In genomic region chr22:22219140-22219996, GRCh38 we compare ENCODE assay signal across 21 cellular contexts. TPM values are rescaled to one million over a fixed set of nuclear protein-coding genes. Genes with fewer than 3 reads are reported as not detected.
A peak's percentile ranks its signal among the peaks of the same experiment; 100 is the strongest.
DNase-seq lines count a peak whose midpoint lies in the region; ATAC-seq and TF ChIP-seq lines count a peak whose summit lies in the region.
"Had no signal": no experiment of that assay in that cellular context is flagged by ENCODE, and none has a peak within 500 bp of the region (broad histone marks: within the 10 kb centered on the region; RNA-seq: fewer than 3 reads in every experiment).

No MANE protein-coding gene starts in this region.

- intact Hi-C loops in posterior cingulate gyrus (cut with DNase I), result no loop called here

- TF ChIP-seq CTCF in DOHH2 (IDR thresholded peaks at IDR 0.05; ENCODE audit: low read depth, low read length, poor library complexity, severe bottlenecking) (no peak), osteoblast (IDR thresholded peaks at IDR 0.05; ENCODE audit: extremely low read depth, low read depth, low read length) (no peak), omental fat pad (IDR thresholded peaks at IDR 0.05) (no peak)

- H2AFZ ChIP-seq in osteoblast (ENCODE audit: low read length), result no peak overlapping the region

- no peaks in the 10 kb centered on the region for H3F3A ChIP-seq in DOHH2 (ENCODE audit: control insufficient read depth, insufficient read depth)

- H3K27me3 ChIP-seq in DOHH2 (ENCODE audit: control insufficient read depth, low read length) (no peaks in the 10 kb centered on the region), osteoblast (ENCODE audit: insufficient read depth, low read length) (peaks cover 4% of the 10 kb centered on the region)

- H3K4me2 ChIP-seq in DOHH2 (ENCODE audit: low read length), result peak overlapping the region; percentile 57
- H3K4me2 ChIP-seq in osteoblast (ENCODE audit: insufficient read depth, low read length), result no peak overlapping the region

- no peaks in the 10 kb centered on the region for H4K20me1 ChIP-seq in DOHH2 (ENCODE audit: control insufficient read depth, insufficient read depth, low read depth, low read length)
- H4K20me1 ChIP-seq in osteoblast (ENCODE audit: insufficient read depth, low read length), result no peaks in the 10 kb centered on the region

- H3K36me3 ChIP-seq in DOHH2 (ENCODE audit: control insufficient read depth, low read length) (no peaks in the 10 kb centered on the region), osteoblast (ENCODE audit: insufficient read depth, low read length) (no peaks in the 10 kb centered on the region)
- H3K36me3 ChIP-seq: SJSA1 had no signal

- H3K27ac ChIP-seq in DOHH2 (ENCODE audit: low read depth, low read length), result no peak overlapping the region
- no peak overlapping the region for H3K27ac ChIP-seq in osteoblast (ENCODE audit: low read depth, low read length)
- H3K27ac ChIP-seq: 22Rv1, RWPE1, SJSA1 had no signal

- H3K9me3 ChIP-seq in DOHH2 (ENCODE audit: control insufficient read depth, insufficient read depth, low read length) (no peaks in the 10 kb centered on the region), osteoblast (ENCODE audit: low read depth, low read length) (no peaks in the 10 kb centered on the region)
- H3K9me3 ChIP-seq: SJSA1 had no signal

- no peak for ATAC-seq in omental fat pad (ENCODE audit: low FRiP score)
- ATAC-seq: GM12878 had no signal

- H3K79me2 ChIP-seq in DOHH2 (ENCODE audit: control insufficient read depth, low read length) (no peaks in the 10 kb centered on the region), osteoblast (ENCODE audit: insufficient read depth, low read length) (no peaks in the 10 kb centered on the region)

- H3K4me3 ChIP-seq in DOHH2 (ENCODE audit: low read length) (no peak overlapping the region), osteoblast (ENCODE audit: insufficient read depth, low read length) (no peak overlapping the region)
- H3K4me3 ChIP-seq: GM12878, SJSA1 had no signal

- H3K4me1 ChIP-seq in DOHH2 (ENCODE audit: control insufficient read depth, low read length) (peaks cover 51% of the 10 kb centered on the region), osteoblast (ENCODE audit: insufficient read depth, low read length) (no peaks in the 10 kb centered on the region)
- H3K4me1 ChIP-seq: SJSA1 had no signal

- peak; percentile 0 to 60 (median 33) for DNase-seq in NCI-H1417 (lab: John Stamatoyannopoulos, UW)
- DNase-seq in NCI-H1417 treated with DMSO at 0.1 percent for 48 hours (lab: John Stamatoyannopoulos, UW), result no peak
- DNase-seq in NCI-H510A (lab: John Stamatoyannopoulos, UW), result peak; percentile 52
- peak; percentile 45 for DNase-seq in osteoblast (ENCODE audit: insufficient read length, low spot score, missing footprints)
- no peak for DNase-seq in posterior cingulate gyrus
- no peak for DNase-seq in omental fat pad (ENCODE audit: low spot score)
- DNase-seq in activated CD4-positive, alpha-beta T cell treated with anti-CD3 and anti-CD28 coated beads, Interleukin-2, amount 50 U/mL, for 48 hours, result no peak
- DNase-seq: C1 segment of cervical spinal cord; HCEC 1CT; MV-4-11; NCI-H187; NK-92 treated with Interleukin-12 subunit alpha and Interleukin-12 subunit beta, amount 100 ng/mL, for 24 hours; OCI-M1 had no signal

- H3K9me2 ChIP-seq in DOHH2 (replicated peaks; ENCODE audit: control insufficient read depth, low read length), result no peaks in the 10 kb centered on the region

RNA-seq across cellular contexts. Expression of gene VPREB1, which starts 25.2 kb away (rescaled TPM):
- not detected in 2 replicates for total RNA-seq in osteoblast
- not detected for total RNA-seq in omental fat pad
- total RNA-seq: G401, GM12878, HT-29, NCI-H460, SJSA1 had no signal

Comparison
In these comparisons a context has a peak if more than half of its experiments do, and no peak if none do; other contexts are left out.
1. DNase-seq: peak in NCI-H1417 (3 of 3), NCI-H510A (single experiment) and osteoblast (single experiment); none in NCI-H1417 treated with DMSO at 0.1 percent for 48 hours (single experiment), posterior cingulate gyrus (0 of 10), omental fat pad (single experiment) and activated CD4-positive, alpha-beta T cell treated with anti-CD3 and anti-CD28 coated beads, Interleukin-2, amount 50 U/mL, for 48 hours (0 of 2).